Comparison of ENCODE assay signal across 23 cellular contexts in genomic region chr13:42113478-42113877, GRCh38.
"Had no signal": no experiment of that assay in that cellular context is flagged by ENCODE, and none has a peak within 500 bp of the region (broad histone marks: within the 10 kb centered on the region; RNA-seq: fewer than 3 reads in every experiment).

No MANE protein-coding gene starts in this region.

- H3K27me3 ChIP-seq: gastrocnemius medialis, heart right ventricle, neutrophil, right atrium auricular region, tibial artery, vagina had no signal

- H3K36me3 Mint-ChIP-seq: activated CD4-positive, alpha-beta memory T cell treated with anti-CD3 and anti-CD28 coated beads for 36 hours; brain; stimulated activated naive B cell treated with anti-CD40 and anti-IgM and Interleukin-4, amounts not matched to agents 10 μg/mL and 1 μg/mL and 100 μg/mL, for 72 hours had no signal

- ATAC-seq: activated CD4-positive, alpha-beta T cell treated with anti-CD3 and anti-CD28 coated beads for 36 hours; activated T-cell treated with anti-CD3 and anti-CD28 coated beads, Interleukin-2, amount 50 U/mL, for 4 hours; gastrocnemius medialis; left colon; naive thymus-derived CD4-positive, alpha-beta T cell; stimulated activated naive B cell treated with anti-CD40 and anti-IgM and Interleukin-4, amounts not matched to agents 10 μg/mL and 1 μg/mL and 100 μg/mL, for 72 hours had no signal

- DNase-seq: activated CD4-positive, alpha-beta memory T cell treated with anti-CD3 and anti-CD28 coated beads for 36 hours; activated CD4-positive, alpha-beta T cell treated with anti-CD3 and anti-CD28 coated beads for 36 hours; activated gamma-delta T cell; activated naive CD8-positive, alpha-beta T cell treated with anti-CD3 and anti-CD28 coated beads for 36 hours; activated T-cell treated with anti-CD3 and anti-CD28 coated beads, Interleukin-2, amount 50 U/mL, for 4 hours; effector memory CD4-positive, alpha-beta T cell; gastrocnemius medialis; heart right ventricle; left colon; mammary epithelial cell; naive thymus-derived CD4-positive, alpha-beta T cell; stimulated activated CD4-positive, alpha-beta T cell treated with anti-CD3 and anti-CD28 coated beads, Interleukin-15, amount 100 ng/mL, for 24 hours; stimulated activated CD4-positive, alpha-beta T cell treated with anti-CD3 and anti-CD28 coated beads, Interleukin-4, amount 100 ng/mL, for 1 hour; stimulated activated naive B cell treated with anti-CD40 and anti-IgM and Interleukin-4, amounts not matched to agents 10 μg/mL and 1 μg/mL and 100 μg/mL, for 72 hours; tibial artery had no signal

- H3K9me3 Mint-ChIP-seq: activated CD4-positive, alpha-beta memory T cell treated with anti-CD3 and anti-CD28 coated beads for 36 hours; activated naive CD8-positive, alpha-beta T cell treated with anti-CD3 and anti-CD28 coated beads for 36 hours; activated T-cell treated with anti-CD3 and anti-CD28 coated beads, Interleukin-2, amount 50 U/mL, for 4 hours; brain; central memory CD8-positive, alpha-beta T cell; dendritic cell treated with granulocyte-macrophage colony-stimulating factor and Interleukin-4, amounts not matched to agents 40 ng/mL and 50 ng/mL, for 4 days; naive thymus-derived CD4-positive, alpha-beta T cell; stimulated activated naive B cell treated with anti-CD40 and anti-IgM and Interleukin-4, amounts not matched to agents 10 μg/mL and 1 μg/mL and 100 μg/mL, for 72 hours; T-helper 1 cell treated with Interleukin-12 subunit alpha and Interleukin-12 subunit beta and Interleukin-4 antibody, amounts not matched to agents 30 μg/mL and 1 μg/mL, for 36 hours had no signal

- H3K4me1 ChIP-seq: vagina had no signal

- H3K4me3 Mint-ChIP-seq: activated CD4-positive, alpha-beta memory T cell treated with anti-CD3 and anti-CD28 coated beads for 36 hours; activated CD4-positive, alpha-beta T cell treated with anti-CD3 and anti-CD28 coated beads for 36 hours; activated naive CD8-positive, alpha-beta T cell treated with anti-CD3 and anti-CD28 coated beads for 36 hours; activated T-cell treated with anti-CD3 and anti-CD28 coated beads, Interleukin-2, amount 50 U/mL, for 4 hours; brain; central memory CD8-positive, alpha-beta T cell; dendritic cell treated with granulocyte-macrophage colony-stimulating factor and Interleukin-4, amounts not matched to agents 40 ng/mL and 50 ng/mL, for 4 days; naive thymus-derived CD4-positive, alpha-beta T cell; stimulated activated naive B cell treated with anti-CD40 and anti-IgM and Interleukin-4, amounts not matched to agents 10 μg/mL and 1 μg/mL and 100 μg/mL, for 72 hours; T-helper 1 cell treated with Interleukin-12 subunit alpha and Interleukin-12 subunit beta and Interleukin-4 antibody, amounts not matched to agents 30 μg/mL and 1 μg/mL, for 36 hours had no signal

- H3K27ac Mint-ChIP-seq: activated CD4-positive, alpha-beta memory T cell treated with anti-CD3 and anti-CD28 coated beads for 36 hours; activated CD4-positive, alpha-beta T cell treated with anti-CD3 and anti-CD28 coated beads for 36 hours; activated naive CD8-positive, alpha-beta T cell treated with anti-CD3 and anti-CD28 coated beads for 36 hours; dendritic cell treated with granulocyte-macrophage colony-stimulating factor and Interleukin-4, amounts not matched to agents 40 ng/mL and 50 ng/mL, for 4 days; naive thymus-derived CD4-positive, alpha-beta T cell; stimulated activated naive B cell treated with anti-CD40 and anti-IgM and Interleukin-4, amounts not matched to agents 10 μg/mL and 1 μg/mL and 100 μg/mL, for 72 hours; T-helper 1 cell treated with Interleukin-12 subunit alpha and Interleukin-12 subunit beta and Interleukin-4 antibody, amounts not matched to agents 30 μg/mL and 1 μg/mL, for 36 hours had no signal

- H3K36me3 ChIP-seq: gastrocnemius medialis, heart right ventricle, neutrophil, right atrium auricular region, tibial artery, vagina had no signal

- H3K27ac ChIP-seq: gastrocnemius medialis, neutrophil, right atrium auricular region, skin epidermis, tibial artery, vagina had no signal

- H3K4me3 ChIP-seq: gastrocnemius medialis, heart right ventricle, right atrium auricular region, skin epidermis, tibial artery, vagina had no signal

- H3K9me3 ChIP-seq: gastrocnemius medialis, heart right ventricle, neutrophil, right atrium auricular region, tibial artery, vagina had no signal

- H3K27me3 Mint-ChIP-seq: activated CD4-positive, alpha-beta memory T cell treated with anti-CD3 and anti-CD28 coated beads for 36 hours; activated CD4-positive, alpha-beta T cell treated with anti-CD3 and anti-CD28 coated beads for 36 hours; activated naive CD8-positive, alpha-beta T cell treated with anti-CD3 and anti-CD28 coated beads for 36 hours; central memory CD8-positive, alpha-beta T cell; dendritic cell treated with granulocyte-macrophage colony-stimulating factor and Interleukin-4, amounts not matched to agents 40 ng/mL and 50 ng/mL, for 4 days; naive thymus-derived CD4-positive, alpha-beta T cell; stimulated activated naive B cell treated with anti-CD40 and anti-IgM and Interleukin-4, amounts not matched to agents 10 μg/mL and 1 μg/mL and 100 μg/mL, for 72 hours had no signal
